ENCODE assay signal across 8 cellular contexts in genomic region chr14:82855912-82856381, GRCh38.
DNase-seq lines count a peak whose midpoint lies in the region; ATAC-seq and TF ChIP-seq lines count a peak whose summit lies in the region.

No MANE protein-coding gene starts in this region.

- no peaks in the 10 kb centered on the region for H3K36me3 Mint-ChIP-seq in stimulated activated naive B cell treated with anti-CD40 and anti-IgM and Interleukin-4, amounts not matched to agents 10 μg/mL and 1 μg/mL and 100 μg/mL, for 72 hours

- H3K27ac Mint-ChIP-seq in stimulated activated naive B cell treated with anti-CD40 and anti-IgM and Interleukin-4, amounts not matched to agents 10 μg/mL and 1 μg/mL and 100 μg/mL, for 72 hours, result no peak overlapping the region

- peak; percentile 36; the same call in 2 of the 3 replicates for ATAC-seq in SK-N-SH treated with all-trans-retinoic acid at 6 μM for 48 hours
- ATAC-seq in stimulated activated naive B cell treated with anti-CD40 and anti-IgM and Interleukin-4, amounts not matched to agents 10 μg/mL and 1 μg/mL and 100 μg/mL, for 72 hours (replicated peaks), result no peak
- no peak for ATAC-seq in GM21825 (IDR thresholded peaks at IDR 0.05; ENCODE audit: unreplicated experiment)

- DNase-seq in COLO668 (lab: John Stamatoyannopoulos, UW; ENCODE audit: unreplicated experiment), result peak; percentile 15
- DNase-seq in left kidney (ENCODE audit: low read depth, low spot score), result peak; percentile 57
- DNase-seq in activated CD4-positive, alpha-beta T cell treated with anti-CD3 and anti-CD28 coated beads, Interleukin-2, amount 50 U/mL, for 48 hours, result no peak
- no peak for DNase-seq in UCSD-AML1 (lab: John Stamatoyannopoulos, UW; ENCODE audit: unreplicated experiment)
- no peak for DNase-seq in stimulated activated naive B cell treated with anti-CD40 and anti-IgM and Interleukin-4, amounts not matched to agents 10 μg/mL and 1 μg/mL and 100 μg/mL, for 72 hours

- peak; percentile 76 for TF ChIP-seq CTCF in LNCAP (IDR thresholded peaks at IDR 0.05)

- H3K4me1 Mint-ChIP-seq in stimulated activated naive B cell treated with anti-CD40 and anti-IgM and Interleukin-4, amounts not matched to agents 10 μg/mL and 1 μg/mL and 100 μg/mL, for 72 hours, result no peaks in the 10 kb centered on the region

- H3K9me3 Mint-ChIP-seq in stimulated activated naive B cell treated with anti-CD40 and anti-IgM and Interleukin-4, amounts not matched to agents 10 μg/mL and 1 μg/mL and 100 μg/mL, for 72 hours, result peaks cover 1 to 3% of the 10 kb centered on the region in 2 donors

- H3K4me3 Mint-ChIP-seq in stimulated activated naive B cell treated with anti-CD40 and anti-IgM and Interleukin-4, amounts not matched to agents 10 μg/mL and 1 μg/mL and 100 μg/mL, for 72 hours, result no peak overlapping the region

- H3K27me3 Mint-ChIP-seq in stimulated activated naive B cell treated with anti-CD40 and anti-IgM and Interleukin-4, amounts not matched to agents 10 μg/mL and 1 μg/mL and 100 μg/mL, for 72 hours, result no peaks in the 10 kb centered on the region

TF ChIP-seq in SK-N-SH treated with all-trans-retinoic acid at 6 μM for 48 hours, 23 proteins besides CTCF, POLR2A, EP300 and RAD21:
- TF ChIP-seq ISL1 (CRISPR knock-in tag; IDR thresholded peaks at IDR 0.05) (peak; percentile 64), ZC3H10 (CRISPR knock-in tag; IDR thresholded peaks at IDR 0.05) (no peak)
TF ChIP-seq in SK-N-SH treated with all-trans-retinoic acid at 6 μM for 48 hours: peak in this region for 1.

Comparison
In these comparisons a context has a peak if more than half of its experiments do, and no peak if none do; other contexts are left out.
1. DNase-seq: peak in COLO668 (single experiment) and left kidney (single experiment); none in activated CD4-positive, alpha-beta T cell treated with anti-CD3 and anti-CD28 coated beads, Interleukin-2, amount 50 U/mL, for 48 hours (0 of 2), UCSD-AML1 (single experiment) and stimulated activated naive B cell treated with anti-CD40 and anti-IgM and Interleukin-4, amounts not matched to agents 10 μg/mL and 1 μg/mL and 100 μg/mL, for 72 hours (single experiment).